In genomic region chr2:219552382-219553167, GRCh38 we compare ENCODE assay signal across 8 cellular contexts. TPM values are rescaled to one million over a fixed set of nuclear protein-coding genes. Genes with fewer than 3 reads are reported as not detected.
DNase-seq lines count a peak whose midpoint lies in the region; ATAC-seq and TF ChIP-seq lines count a peak whose summit lies in the region.

No MANE protein-coding gene starts in this region.

- no peak overlapping the region for H3K9ac ChIP-seq in KMS-11

- H3K36me3 ChIP-seq in KMS-11 (ENCODE audit: insufficient read depth): no peaks in the 10 kb centered on the region
- peaks cover 0 to 25% (median 17%) of the 10 kb centered on the region in 9 donors for H3K36me3 ChIP-seq in heart left ventricle
- no peaks in the 10 kb centered on the region for H3K36me3 ChIP-seq in thyroid gland

- H4K20me1 ChIP-seq in KMS-11 (ENCODE audit: insufficient read depth): no peaks in the 10 kb centered on the region

- TF ChIP-seq CTCF in KMS-11 (conservative IDR thresholded peaks at IDR 0.05; ENCODE audit: low read depth, low read length) (no peak), heart left ventricle (IDR thresholded peaks at IDR 0.05) (no peak), thyroid gland (IDR thresholded peaks at IDR 0.05) (no peak)

- intact Hi-C loops in heart left ventricle (cut with DNase I): loop anchor here in 1 of 10 donors (10.0 kb wide), 1 partner anchor 52 kb away; no protein-coding TSS in a partner anchor
- intact Hi-C loops in thyroid gland (cut with DNase I): no loop called here

- H3K9me3 ChIP-seq in heart left ventricle (no peaks in the 10 kb centered on the region), thyroid gland (no peaks in the 10 kb centered on the region)

- H2AFZ ChIP-seq in KMS-11 (ENCODE audit: low read depth): peak overlapping the region; percentile 80

- DNase-seq in DMS79 (lab: John Stamatoyannopoulos, UW): peak; percentile 67
- peak; percentile 41 for DNase-seq in SKM-1 (lab: John Stamatoyannopoulos, UW; ENCODE audit: unreplicated experiment)
- peak; percentile 51 for DNase-seq in activated naive CD8-positive, alpha-beta T cell treated with anti-CD3 and anti-CD28 coated beads, Interleukin-2, amount 50 U/mL, for 16 hours (ENCODE audit: low read depth, low spot score)
- DNase-seq in heart left ventricle: peak; percentile 84 to 90 (median 88)
- peak; percentile 52 for DNase-seq in pons (ENCODE audit: low spot score)
- peak; percentile 88 for DNase-seq in thyroid gland

- H3K79me2 ChIP-seq in KMS-11 (ENCODE audit: insufficient read depth, low read depth): no peaks in the 10 kb centered on the region

- peak overlapping the region; percentile 85 for H3K4me3 ChIP-seq in KMS-11 (IDR thresholded peaks at IDR 0.05; ENCODE audit: insufficient read depth, low read depth, low read length)
- peak overlapping the region; percentile 27 to 75 (median 57) for H3K4me3 ChIP-seq in heart left ventricle
- H3K4me3 ChIP-seq in thyroid gland (replicated peaks in 1 of 3): peak overlapping the region; percentile 17 to 41 (median 22)

- H3K4me1 ChIP-seq in KMS-11 (ENCODE audit: low read depth, poor library complexity, severe bottlenecking): no peaks in the 10 kb centered on the region
- peaks cover 0 to 21% (median 13%) of the 10 kb centered on the region in 12 donors for H3K4me1 ChIP-seq in heart left ventricle
- peaks cover 16 to 21% of the 10 kb centered on the region in 2 donors for H3K4me1 ChIP-seq in thyroid gland

- ATAC-seq in GM21786 (IDR thresholded peaks at IDR 0.05; ENCODE audit: unreplicated experiment) (peak; percentile 93), heart left ventricle (peak; percentile 63 to 92 (median 86))

- H3K27ac ChIP-seq in KMS-11 (no peak overlapping the region), heart left ventricle (peak overlapping the region in 3 of 12 donors; percentile 19 to 57 (median 38)), thyroid gland (peak overlapping the region in 1 of 3 donors; percentile 47)

- WGBS in heart left ventricle, 4 donors: 3 to 13% (median 4%) methylated on average over 27 to 99 of the region's 99 CpGs
- WGBS in thyroid gland, 2 donors: 0% methylated on average over 12 of the region's 99 CpGs; no CpG with 5 or more reads in 1 of the 2 donors

- H3K4me2 ChIP-seq in KMS-11: peak overlapping the region; percentile 65; the same call in 1 of the 2 replicates

- TF ChIP-seq POLR2A in heart left ventricle (IDR thresholded peaks at IDR 0.05) (peak in 1 of 2 donors; percentile 23), thyroid gland (IDR thresholded peaks at IDR 0.05) (peak in 1 of 2 donors; percentile 27)

- H3K27me3 ChIP-seq in KMS-11 (ENCODE audit: insufficient read depth, low read depth) (peaks cover 83% of the 10 kb centered on the region), heart left ventricle (peaks cover 0 to 24% (median 3%) of the 10 kb centered on the region in 9 donors), thyroid gland (no peaks in the 10 kb centered on the region)

RNA-seq across cellular contexts. Expression of gene TMEM198, which starts 8.7 kb away (rescaled TPM):
- total RNA-seq in heart left ventricle (1 to 10 TPM in 8 of 9 donors, under 1 TPM in 1; 0.65 to 4.7 (median 2.3) TPM), thyroid gland (10 to 100 TPM in 1 of 4 donors, 1 to 10 TPM in 3; 4.6 to 10.9 (median 5.4) TPM)
- 10 to 100 TPM in 1 of 2 donors, 1 to 10 TPM in 1; 2.2 to 10.2 TPM for polyA plus RNA-seq in heart left ventricle

RNA-seq across cellular contexts. Expression of gene CHPF, which starts 9.0 kb away (rescaled TPM):
- total RNA-seq in heart left ventricle (100 to 1,000 TPM in 6 of 9 donors, 10 to 100 TPM in 3; 77.9 to 196 (median 138) TPM), thyroid gland (100 to 1,000 TPM in 3 of 4 donors, 10 to 100 TPM in 1; 57.2 to 194 (median 141) TPM)
- polyA plus RNA-seq in heart left ventricle: 100 to 1,000 TPM in 1 of 2 donors, 10 to 100 TPM in 1; 74.1 to 209 TPM

RNA-seq across cellular contexts. Expression of gene OBSL1, which starts 18.8 kb away (rescaled TPM):
- total RNA-seq in heart left ventricle (100 to 1,000 TPM; 149 to 230 (median 178) TPM), thyroid gland (100 to 1,000 TPM; 142 to 200 (median 170) TPM)
- polyA plus RNA-seq in heart left ventricle: 100 to 1,000 TPM in 1 of 2 donors, 10 to 100 TPM in 1; 88.1 to 177 TPM

RNA-seq across cellular contexts. Expression of gene INHA, which starts 19.5 kb away (rescaled TPM):
- 10 to 100 TPM in 1 of 9 donors, 1 to 10 TPM in 7, under 1 TPM in 1; 0.52 to 14.2 (median 1.8) TPM for total RNA-seq in heart left ventricle
- polyA plus RNA-seq in heart left ventricle: 10 to 100 TPM in 1 of 2 donors, 1 to 10 TPM in 1; 5.5 to 12.0 TPM
- 1 to 10 TPM in 1 of 4 donors, under 1 TPM in 2, not detected in 1; 0.50 to 1.1 (median 0.81) TPM for total RNA-seq in thyroid gland

RNA-seq across cellular contexts. Expression of gene ASIC4, which starts 38.3 kb away (rescaled TPM):
- total RNA-seq in heart left ventricle (under 1 TPM in 1 of 9 donors, not detected in 8; 0.10 TPM), thyroid gland (not detected)
- under 1 TPM; 0.03 to 0.08 TPM for polyA plus RNA-seq in heart left ventricle

Comparison
In these comparisons a context has a peak if more than half of its experiments do, and no peak if none do; other contexts are left out.
1. H3K4me3 ChIP-seq: peak in every context shown above with its lines; median percentile 85 in KMS-11; 57 in heart left ventricle; 22 in thyroid gland.